ENCODE assay signal across 29 cellular contexts in the genomic region with DNA sequence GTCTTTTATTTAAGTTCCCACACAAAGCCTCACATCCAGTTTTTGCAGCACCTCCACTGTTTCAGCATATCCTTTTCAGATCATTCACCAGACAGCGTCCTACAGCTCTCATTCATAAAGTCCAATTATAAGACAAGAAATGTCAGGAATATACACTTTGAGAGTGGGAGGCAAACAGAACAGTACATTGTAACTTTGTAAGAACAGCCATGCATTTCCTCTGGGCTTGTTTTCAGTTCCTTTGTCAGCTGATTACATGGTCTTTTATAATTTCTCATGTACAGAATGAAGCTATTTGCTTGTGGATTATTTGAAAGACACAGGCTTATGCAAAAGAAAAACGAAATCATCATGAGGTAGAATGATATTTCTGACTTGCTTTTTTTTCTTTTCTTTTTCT.
"Had no signal": no experiment of that assay in that cellular context is flagged by ENCODE, and none has a peak within 500 bp of the region (broad histone marks: within the 10 kb centered on the region; RNA-seq: fewer than 3 reads in every experiment).

No MANE protein-coding gene starts in this region.

- FAIRE-seq: colon, endometrium, keratinocyte, TTC549 had no signal

- H3K36me3 ChIP-seq: gastroesophageal sphincter, suprapubic skin, tibial artery had no signal

- H3K27me3 ChIP-seq: gastroesophageal sphincter, hepatocyte, suprapubic skin, tibial artery had no signal

- H3K4me1 ChIP-seq: gastroesophageal sphincter, suprapubic skin, tibial artery had no signal

- H3K4me3 ChIP-seq: gastroesophageal sphincter, hepatocyte, suprapubic skin, tibial artery had no signal

- ATAC-seq: activated T-cell treated with anti-CD3 and anti-CD28 coated beads, Interleukin-2, amount 50 U/mL, for 72 hours; gastroesophageal sphincter; left colon; right cardiac atrium had no signal

- H3K27ac ChIP-seq: gastroesophageal sphincter, hepatocyte, suprapubic skin, tibial artery, VCaP had no signal

- H3K4me3 Mint-ChIP-seq: activated naive CD8-positive, alpha-beta T cell; activated T-cell treated with anti-CD3 and anti-CD28 coated beads, Interleukin-2, amount 50 U/mL, for 72 hours; mesothelial cell of epicardium; naive B cell; nephron progenitor cell had no signal

- DNase-seq: activated CD4-positive, alpha-beta T cell treated with anti-CD3 and anti-CD28 coated beads for 4 hours; activated CD4-positive, alpha-beta T cell treated with anti-CD3 and anti-CD28 coated beads, Interleukin-2, amount 50 U/mL, for 4 hours; activated naive CD4-positive, alpha-beta T cell; activated T-cell treated with anti-CD3 and anti-CD28 coated beads for 4 hours; activated T-cell treated with anti-CD3 and anti-CD28 coated beads, Interleukin-2, amount 50 U/mL, for 72 hours; anterior cingulate cortex; dermis blood vessel endothelial cell; effector CD8-positive, alpha-beta T cell; erythroblast; left colon; naive B cell; nephron progenitor cell; posterior cingulate gyrus; right cardiac atrium; stimulated activated CD4-positive, alpha-beta T cell treated with anti-CD3 and anti-CD28 coated beads, Interleukin-15, amount 100 ng/mL, for 24 hours; stimulated activated CD4-positive, alpha-beta T cell treated with anti-CD3 and anti-CD28 coated beads, Interleukin-2, amount 100 ng/mL, for 24 hours; stimulated activated naive CD4-positive, alpha-beta T cell; T-helper 9 cell; tibial artery had no signal

- H3K79me2 ChIP-seq: hepatocyte had no signal

- H3K4me2 ChIP-seq: hepatocyte had no signal

- H3K27ac Mint-ChIP-seq: activated naive CD8-positive, alpha-beta T cell; activated T-cell treated with anti-CD3 and anti-CD28 coated beads, Interleukin-2, amount 50 U/mL, for 72 hours; mesothelial cell of epicardium; nephron progenitor cell had no signal

- H3K4me1 Mint-ChIP-seq: mesothelial cell of epicardium, naive B cell had no signal

- H3K9me3 Mint-ChIP-seq: activated T-cell treated with anti-CD3 and anti-CD28 coated beads, Interleukin-2, amount 50 U/mL, for 72 hours; mesothelial cell of epicardium; nephron progenitor cell had no signal

- H3K27me3 Mint-ChIP-seq: naive B cell had no signal

- H3K36me3 Mint-ChIP-seq: activated naive CD8-positive, alpha-beta T cell; mesothelial cell of epicardium; naive B cell had no signal

- H3K9me3 ChIP-seq: gastroesophageal sphincter, suprapubic skin, tibial artery had no signal

- H2AFZ ChIP-seq: hepatocyte had no signal
